In genomic region chr16:88733630-88734360, GRCh38 we compare ENCODE assay signal across 27 cellular contexts. TPM values are rescaled to one million over a fixed set of nuclear protein-coding genes. Genes with fewer than 3 reads are reported as not detected.
DNase-seq lines count a peak whose midpoint lies in the region; ATAC-seq, FAIRE-seq and TF ChIP-seq lines count a peak whose summit lies in the region.
"Had no signal": no experiment of that assay in that cellular context is flagged by ENCODE, and none has a peak within 500 bp of the region (broad histone marks: within the 10 kb centered on the region; RNA-seq: fewer than 3 reads in every experiment).

No MANE protein-coding gene starts in this region.

- TF ChIP-seq POLR2A in HepG2 (IDR thresholded peaks at IDR 0.05; ENCODE audit: insufficient read depth in 1 of 2, low read depth in 2 of 2, low read length in 2 of 2) (no peak), right lobe of liver (IDR thresholded peaks at IDR 0.05) (no peak)

- no TSS peak for BruUV-seq in HepG2 (replicated peaks; lab: Mats Ljungman, UMichigan)

- H3K27me3 Mint-ChIP-seq in glutamatergic neuron (ENCODE audit: unreplicated experiment) = peaks cover 14% of the 10 kb centered on the region
- H3K27me3 Mint-ChIP-seq: CD4-positive, alpha-beta T cell; CD8-positive, alpha-beta memory T cell had no signal

- no peak for TF ChIP-seq RAD21 in HepG2 (CRISPR knock-in tag; IDR thresholded peaks at IDR 0.05)

- H3K4me1 Mint-ChIP-seq in glutamatergic neuron (ENCODE audit: low read depth, unreplicated experiment) = peaks cover 12% of the 10 kb centered on the region
- H3K4me1 Mint-ChIP-seq: CD14-positive monocyte had no signal

- no peak overlapping the region for H2BK120ac ChIP-seq in neuronal stem cell (ENCODE audit: low read depth, low read length)

- H2BK12ac ChIP-seq in neuronal stem cell (ENCODE audit: low read length) = no peak overlapping the region

- no peak overlapping the region for H3K4me2 ChIP-seq in HepG2 (ENCODE audit: low read depth, low read length)
- no peak overlapping the region for H3K4me2 ChIP-seq in neuronal stem cell (ENCODE audit: insufficient read depth, low read length, poor library complexity, severe bottlenecking)
- H3K4me2 ChIP-seq: A549; BLaER1 treated with 17β-estradiol and CSF1 and Interleukin-3, amounts not matched to agents 10 nM and 100 nM had no signal

- no peaks in the 10 kb centered on the region for H3K79me2 ChIP-seq in HepG2 (ENCODE audit: insufficient read depth, low read length)

- H3K9ac ChIP-seq in HepG2 (ENCODE audit: insufficient read depth, low read depth, low read length) (no peak overlapping the region), neuronal stem cell (ENCODE audit: low read depth, low read length, poor library complexity) (no peak overlapping the region)
- H3K9ac ChIP-seq: BLaER1 treated with 17β-estradiol and CSF1 and Interleukin-3, amounts not matched to agents 10 nM and 100 nM had no signal

- no peaks in the 10 kb centered on the region for H3K79me1 ChIP-seq in neuronal stem cell (ENCODE audit: low read depth, low read length)

- no peaks in the 10 kb centered on the region for H3K36me3 Mint-ChIP-seq in glutamatergic neuron (ENCODE audit: unreplicated experiment)

- TF ChIP-seq EP300 in HepG2 (IDR thresholded peaks at IDR 0.05; ENCODE audit: low read depth in 2 of 2, low read length in 2 of 2) (no peak), HepG2 (CRISPR knock-in tag; IDR thresholded peaks at IDR 0.05; ENCODE audit: borderline replicate concordance) (no peak)

- H3K9me3 Mint-ChIP-seq in glutamatergic neuron (ENCODE audit: unreplicated experiment) = peaks cover 8% of the 10 kb centered on the region
- H3K9me3 Mint-ChIP-seq: CD14-positive monocyte; CD4-positive, alpha-beta T cell; CD8-positive, alpha-beta memory T cell had no signal

- H3K4ac ChIP-seq in neuronal stem cell (ENCODE audit: low read length) = no peak overlapping the region

- peaks cover 36 to 55% of the 10 kb centered on the region in 2 experiments; a peak in 4 of 5 replicates for H3K36me3 ChIP-seq in HepG2 (replicated peaks in 1 of 2; ENCODE audit: control insufficient read depth in 1 of 2, insufficient read depth in 2 of 2, low read length in 2 of 2)
- peaks cover 0 to 32% (median 4%) of the 10 kb centered on the region in 4 donors for H3K36me3 ChIP-seq in right lobe of liver
- H3K36me3 ChIP-seq in neuronal stem cell (replicated peaks in 1 of 2; ENCODE audit: control insufficient read depth in 2 of 2, insufficient read depth in 2 of 2, low read length in 2 of 2) = no peaks in the 10 kb centered on the region
- H3K36me3 ChIP-seq in effector memory CD4-positive, alpha-beta T cell (ENCODE audit: control insufficient read depth, insufficient read depth, low read length) = peaks cover 68% of the 10 kb centered on the region
- H3K36me3 ChIP-seq: BE2C had no signal

- no peak overlapping the region for H3K14ac ChIP-seq in neuronal stem cell (ENCODE audit: low read length)

- H3K27ac ChIP-seq in HepG2 (ENCODE audit: extremely low read length, insufficient read depth, low read length) (no peak overlapping the region), right lobe of liver (no peak overlapping the region), neuronal stem cell (replicated peaks; ENCODE audit: low read length) (no peak overlapping the region)
- H3K27ac ChIP-seq in effector memory CD4-positive, alpha-beta T cell (ENCODE audit: insufficient read depth, low read length, poor library complexity, severe bottlenecking) = no peak overlapping the region
- H3K27ac ChIP-seq: A549; BLaER1 treated with 17β-estradiol and CSF1 and Interleukin-3, amounts not matched to agents 10 nM and 100 nM had no signal

- H3K4me3 ChIP-seq in HepG2 (replicated peaks in 1 of 3; ENCODE audit: insufficient read depth in 1 of 3, low read depth in 2 of 3, low read length in 3 of 3) (no peak overlapping the region), right lobe of liver (no peak overlapping the region), neuronal stem cell (ENCODE audit: low read length in 2 of 2) (no peak overlapping the region)
- no peak overlapping the region for H3K4me3 ChIP-seq in effector memory CD4-positive, alpha-beta T cell (ENCODE audit: insufficient read depth, low read depth, low read length, poor library complexity, severe bottlenecking)
- H3K4me3 ChIP-seq: A549; BLaER1 treated with 17β-estradiol and CSF1 and Interleukin-3, amounts not matched to agents 10 nM and 100 nM; HAP-1 had no signal

- H2BK15ac ChIP-seq in neuronal stem cell (ENCODE audit: low read length) = no peak overlapping the region

- no peak overlapping the region for H3K18ac ChIP-seq in neuronal stem cell (ENCODE audit: low read length)

- DNase-seq in NCI-H2171 treated with DMSO at 0.1 percent for 48 hours (lab: John Stamatoyannopoulos, UW) = peak; percentile 43
- DNase-seq in NCI-H2171 (lab: John Stamatoyannopoulos, UW) = no peak
- DNase-seq in HepG2 (ENCODE audit: low spot score) = no peak
- DNase-seq in right lobe of liver = no peak
- DNase-seq in NCI-H69 (lab: John Stamatoyannopoulos, UW) = peak; percentile 33
- DNase-seq in neuronal stem cell (ENCODE audit: low spot score) = no peak
- DNase-seq in glutamatergic neuron = no peak
- no peak for DNase-seq in effector memory CD4-positive, alpha-beta T cell
- DNase-seq: 8988T; ACHN; AML-193; BE2C; Calu3; CD4-positive, alpha-beta T cell; CD8-positive, alpha-beta memory T cell; COR-L47; DMS79 treated with DMSO at 0.1 percent for 48 hours; GF-D8; GOT3 had no signal

- no peak overlapping the region for H2AFZ ChIP-seq in HepG2 (ENCODE audit: low read length)
- no peak overlapping the region for H2AFZ ChIP-seq in neuronal stem cell (ENCODE audit: low read length)

- no peak overlapping the region for H4K8ac ChIP-seq in neuronal stem cell (ENCODE audit: low read depth, low read length)

- H4K20me1 ChIP-seq in HepG2 (ENCODE audit: insufficient read depth, low read length) = no peaks in the 10 kb centered on the region; the same call in 1 of the 2 replicates

- H4K91ac ChIP-seq in neuronal stem cell (ENCODE audit: low read depth, low read length, poor library complexity) = no peak overlapping the region

- ATAC-seq in HepG2 (no peak), right lobe of liver (no peak)

- H2AK5ac ChIP-seq in neuronal stem cell (ENCODE audit: low read depth, low read length) = no peak overlapping the region

- intact Hi-C loops in HepG2 (cut with micrococcal nuclease; ENCODE audit: unreplicated experiment) (no loop called here), right lobe of liver (cut with DNase I) (no loop called here)

- no peak overlapping the region for H3K27ac Mint-ChIP-seq in glutamatergic neuron (ENCODE audit: unreplicated experiment)
- H3K27ac Mint-ChIP-seq: CD14-positive monocyte; CD4-positive, alpha-beta T cell; CD8-positive, alpha-beta memory T cell had no signal

- POLR2A ChIA-PET in HepG2 (lab: Yijun Ruan, JAX) = interaction anchor here (0.6 kb wide), 1 partner anchor 96 kb away, joined by 5 read pairs; no protein-coding TSS in a partner anchor

- H3K27me3 ChIP-seq in HepG2 (ENCODE audit: control insufficient read depth in 1 of 2, insufficient read depth in 2 of 2, low read length in 2 of 2) (no peaks in the 10 kb centered on the region), right lobe of liver (no peaks in the 10 kb centered on the region), neuronal stem cell (ENCODE audit: control insufficient read depth in 3 of 3, insufficient read depth in 3 of 3, low read depth in 1 of 3, low read length in 3 of 3) (peaks cover 0 to 6% (median 0%) of the 10 kb centered on the region in 3 experiments)
- H3K27me3 ChIP-seq in effector memory CD4-positive, alpha-beta T cell (replicated peaks; ENCODE audit: control insufficient read depth, insufficient read depth, low read length, poor library complexity, severe bottlenecking) = no peaks in the 10 kb centered on the region
- H3K27me3 ChIP-seq: BLaER1 treated with 17β-estradiol and CSF1 and Interleukin-3, amounts not matched to agents 10 nM and 100 nM had no signal

- in situ Hi-C loops in HepG2 (cut with HindIII; ENCODE audit: extremely low pct_ligation_motif_present, low pct_unique_long_range_greater_than_20kb) = no loop called here

- WGBS in HepG2 (ENCODE audit: low lambda C conversion rate) = 96% methylated on average over 25 of the region's 27 CpGs
- WGBS in right lobe of liver (ENCODE audit: insufficient coverage, low coverage, low lambda C conversion rate, missing lambda C conversion rate) = 90% methylated on average over 3 of the region's 27 CpGs
- no CpG with 5 or more reads among the region's 27 CpGs for WGBS in neuronal stem cell (ENCODE audit: extremely low coverage in 2 of 2, insufficient read length in 2 of 2, insufficient replicate concordance in 1 of 2), 2 donors

- H3K23ac ChIP-seq in neuronal stem cell (ENCODE audit: low read depth, low read length, poor library complexity) = peak overlapping the region; percentile 85

- no peak overlapping the region for H3K4me3 Mint-ChIP-seq in glutamatergic neuron (ENCODE audit: unreplicated experiment)
- H3K4me3 Mint-ChIP-seq: CD14-positive monocyte; CD4-positive, alpha-beta T cell; CD8-positive, alpha-beta memory T cell had no signal

- TF ChIP-seq CTCF in HepG2 (CRISPR knock-in tag; IDR thresholded peaks at IDR 0.05) = no peak
- no peak for TF ChIP-seq CTCF in right lobe of liver (IDR thresholded peaks at IDR 0.05)
- TF ChIP-seq CTCF in glutamatergic neuron (IDR thresholded peaks at IDR 0.05; ENCODE audit: partially characterized antibody, unreplicated experiment) = no peak

- H3K4me1 ChIP-seq in HepG2 (ENCODE audit: insufficient read depth, low read length) (no peaks in the 10 kb centered on the region), right lobe of liver (no peaks in the 10 kb centered on the region), neuronal stem cell (ENCODE audit: control insufficient read depth in 2 of 2, insufficient read depth in 1 of 2, low read depth in 1 of 2, low read length in 2 of 2) (peaks cover 2 to 3% of the 10 kb centered on the region in 2 donors)
- peaks cover 5% of the 10 kb centered on the region for H3K4me1 ChIP-seq in effector memory CD4-positive, alpha-beta T cell (ENCODE audit: control insufficient read depth, insufficient read depth, low read length, poor library complexity, severe bottlenecking)
- H3K4me1 ChIP-seq: HAP-1 had no signal

- CTCF ChIA-PET in HepG2 (lab: Yijun Ruan, JAX; ENCODE audit: low intra/inter-chr PET ratio, low total read pairs) = no interaction called here

- H3K9me3 ChIP-seq in HepG2 (ENCODE audit: low read length) = no peaks in the 10 kb centered on the region
- H3K9me3 ChIP-seq in right lobe of liver = no peaks in the 10 kb centered on the region
- H3K9me3 ChIP-seq in neuronal stem cell (replicated peaks in 1 of 2; ENCODE audit: control insufficient read depth in 2 of 2, insufficient read depth in 1 of 2, low read depth in 1 of 2, low read length in 2 of 2) = no peaks in the 10 kb centered on the region
- no peaks in the 10 kb centered on the region for H3K9me3 ChIP-seq in effector memory CD4-positive, alpha-beta T cell (ENCODE audit: control insufficient read depth, low read length)
- H3K9me3 ChIP-seq: A549; BE2C; BLaER1 treated with 17β-estradiol and CSF1 and Interleukin-3, amounts not matched to agents 10 nM and 100 nM; HAP-1 had no signal

- FAIRE-seq in HepG2 (lab: Jason Lieb, UNC) = no peak
- FAIRE-seq: A549, GM12891, GM18507, H54 had no signal

- H2BK5ac ChIP-seq in neuronal stem cell (ENCODE audit: low read length) = no peak overlapping the region

RNA-seq across cellular contexts. Expression of gene CTU2, which starts 27.5 kb away (rescaled TPM):
- total RNA-seq in HepG2 (2016; rRNA removed; fragmentation: Illumina TruSeq; extraction: Trizol) (21.9 TPM in 2 replicates), right lobe of liver (1 to 10 TPM; 5.0 to 9.5 (median 8.2) TPM), glutamatergic neuron (ENCODE audit: unreplicated experiment) (32.4 TPM)
- total RNA-seq in HepG2 (2016; cell fraction: cytosol; rRNA removed; fragmentation: Illumina TruSeq; extraction: Trizol; ENCODE audit: low read depth) = 11.4 and 12.8 TPM in 2 replicates
- total RNA-seq in HepG2 (2016; cell fraction: insoluble cytoplasmic fraction; rRNA removed; fragmentation: Illumina TruSeq; extraction: Trizol) = 16.8 and 22.4 TPM in 2 replicates
- 13.8 and 15.9 TPM in 2 replicates for total RNA-seq in HepG2 (2016; cell fraction: membrane; rRNA removed; fragmentation: Illumina TruSeq; extraction: Trizol)
- total RNA-seq in HepG2 (2016; cell fraction: nucleus; rRNA removed; fragmentation: Illumina TruSeq; extraction: Trizol) = 16.7 and 17.2 TPM in 2 replicates
- polyA plus RNA-seq in HepG2 (2011; rRNA removed) = 13.3 and 18.5 TPM in 2 replicates
- 11.8 and 19.4 TPM in 2 replicates for polyA plus RNA-seq in HepG2 (2011; cell fraction: cytosol; rRNA removed)
- polyA plus RNA-seq in HepG2 (2011; cell fraction: nucleus; rRNA removed) = 63.3 and 73.6 TPM in 2 replicates
- polyA plus RNA-seq in HepG2 (2012) = 11.6 and 15.1 TPM in 2 replicates
- polyA plus RNA-seq in HepG2 (2016; cell fraction: cytosol; fragmentation: Illumina TruSeq; extraction: Trizol; ENCODE audit: low read depth) = 12.4 and 16.5 TPM in 2 replicates
- polyA plus RNA-seq in HepG2 (2016; cell fraction: insoluble cytoplasmic fraction; fragmentation: Illumina TruSeq; extraction: Trizol; ENCODE audit: low read depth) = 20.9 and 22.4 TPM in 2 replicates
- polyA plus RNA-seq in HepG2 (2016; cell fraction: membrane; fragmentation: Illumina TruSeq; extraction: Trizol; ENCODE audit: low read depth) = 13.3 and 14.9 TPM in 2 replicates
- polyA plus RNA-seq in HepG2 (2016; cell fraction: nucleus; fragmentation: Illumina TruSeq; extraction: Trizol; ENCODE audit: insufficient read depth, low read depth) = 39.4 and 44.9 TPM in 2 replicates
- polyA minus RNA-seq in HepG2 (2011; rRNA and poly(A)+ RNA removed; ENCODE audit: low replicate concordance) = 23.1 and 25.7 TPM in 2 replicates
- 15.2 and 18.6 TPM in 2 replicates for polyA minus RNA-seq in HepG2 (2011; cell fraction: cytosol; rRNA and poly(A)+ RNA removed)
- 19.3 and 20.7 TPM in 2 replicates for polyA minus RNA-seq in HepG2 (2011; cell fraction: nucleus; rRNA and poly(A)+ RNA removed)
- 25.8 TPM for polyA plus RNA-seq in neuronal stem cell (2013, experiment 1 of 2)
- 28.0 TPM for polyA plus RNA-seq in neuronal stem cell (2013, experiment 2 of 2)

RNA-seq across cellular contexts. Expression of gene RNF166, which starts 27.6 kb away (rescaled TPM):
- total RNA-seq in HepG2 (2016; rRNA removed; fragmentation: Illumina TruSeq; extraction: Trizol) = 15.1 and 23.0 TPM in 2 replicates
- total RNA-seq in HepG2 (2016; cell fraction: cytosol; rRNA removed; fragmentation: Illumina TruSeq; extraction: Trizol; ENCODE audit: low read depth) = 36.0 and 37.2 TPM in 2 replicates
- 17.3 and 23.3 TPM in 2 replicates for total RNA-seq in HepG2 (2016; cell fraction: insoluble cytoplasmic fraction; rRNA removed; fragmentation: Illumina TruSeq; extraction: Trizol)
- total RNA-seq in HepG2 (2016; cell fraction: membrane; rRNA removed; fragmentation: Illumina TruSeq; extraction: Trizol) = 41.6 and 45.9 TPM in 2 replicates
- 14.0 and 14.1 TPM in 2 replicates for total RNA-seq in HepG2 (2016; cell fraction: nucleus; rRNA removed; fragmentation: Illumina TruSeq; extraction: Trizol)
- polyA plus RNA-seq in HepG2 (2011; rRNA removed) = 21.4 and 26.2 TPM in 2 replicates
- 14.8 and 24.4 TPM in 2 replicates for polyA plus RNA-seq in HepG2 (2011; cell fraction: cytosol; rRNA removed)
- 83.8 and 91.3 TPM in 2 replicates for polyA plus RNA-seq in HepG2 (2011; cell fraction: nucleus; rRNA removed)
- 12.2 and 16.1 TPM in 2 replicates for polyA plus RNA-seq in HepG2 (2012)
- 22.9 and 25.4 TPM in 2 replicates for polyA plus RNA-seq in HepG2 (2016; cell fraction: cytosol; fragmentation: Illumina TruSeq; extraction: Trizol; ENCODE audit: low read depth)
- polyA plus RNA-seq in HepG2 (2016; cell fraction: insoluble cytoplasmic fraction; fragmentation: Illumina TruSeq; extraction: Trizol; ENCODE audit: low read depth) = 19.2 and 20.2 TPM in 2 replicates
- 32.0 and 34.1 TPM in 2 replicates for polyA plus RNA-seq in HepG2 (2016; cell fraction: membrane; fragmentation: Illumina TruSeq; extraction: Trizol; ENCODE audit: low read depth)
- polyA plus RNA-seq in HepG2 (2016; cell fraction: nucleus; fragmentation: Illumina TruSeq; extraction: Trizol; ENCODE audit: insufficient read depth, low read depth) = 36.7 and 43.4 TPM in 2 replicates
- polyA minus RNA-seq in HepG2 (2011; rRNA and poly(A)+ RNA removed; ENCODE audit: low replicate concordance) = 11.5 and 25.6 TPM in 2 replicates
- polyA minus RNA-seq in HepG2 (2011; cell fraction: cytosol; rRNA and poly(A)+ RNA removed) = 12.9 and 17.8 TPM in 2 replicates
- 14.2 and 18.7 TPM in 2 replicates for polyA minus RNA-seq in HepG2 (2011; cell fraction: nucleus; rRNA and poly(A)+ RNA removed)
- total RNA-seq in right lobe of liver = 10 to 100 TPM in 2 of 6 experiments, 1 to 10 TPM in 4; 8.1 to 12.8 (median 10.0) TPM
- 20.4 TPM for polyA plus RNA-seq in neuronal stem cell (2013, experiment 1 of 2)
- 19.1 TPM for polyA plus RNA-seq in neuronal stem cell (2013, experiment 2 of 2)
- total RNA-seq in glutamatergic neuron (ENCODE audit: unreplicated experiment) = 26.5 TPM

RNA-seq across cellular contexts. Expression of gene SNAI3, which starts 47.5 kb away (rescaled TPM):
- total RNA-seq in HepG2 (2016; rRNA removed; fragmentation: Illumina TruSeq; extraction: Trizol) (0.09 and 0.18 TPM in 2 replicates), right lobe of liver (under 1 TPM; 0.15 to 0.98 (median 0.35) TPM), glutamatergic neuron (ENCODE audit: unreplicated experiment) (not detected)
- not detected in 2 replicates for total RNA-seq in HepG2 (2016; cell fraction: cytosol; rRNA removed; fragmentation: Illumina TruSeq; extraction: Trizol; ENCODE audit: low read depth)
- 0.13 and 0.17 TPM in 2 replicates for total RNA-seq in HepG2 (2016; cell fraction: insoluble cytoplasmic fraction; rRNA removed; fragmentation: Illumina TruSeq; extraction: Trizol)
- 0.12 TPM in 1 of 2 replicates, not detected in the other for total RNA-seq in HepG2 (2016; cell fraction: membrane; rRNA removed; fragmentation: Illumina TruSeq; extraction: Trizol)
- total RNA-seq in HepG2 (2016; cell fraction: nucleus; rRNA removed; fragmentation: Illumina TruSeq; extraction: Trizol) = not detected in 2 replicates
- 0.18 and 0.40 TPM in 2 replicates for polyA plus RNA-seq in HepG2 (2011; rRNA removed)
- polyA plus RNA-seq in HepG2 (2011; cell fraction: cytosol; rRNA removed) = 0.18 and 0.44 TPM in 2 replicates
- 0.35 and 0.64 TPM in 2 replicates for polyA plus RNA-seq in HepG2 (2011; cell fraction: nucleus; rRNA removed)
- 0.40 and 0.47 TPM in 2 replicates for polyA plus RNA-seq in HepG2 (2012)
- 0.08 TPM in 1 of 2 replicates, not detected in the other for polyA plus RNA-seq in HepG2 (2016; cell fraction: cytosol; fragmentation: Illumina TruSeq; extraction: Trizol; ENCODE audit: low read depth)
- polyA plus RNA-seq in HepG2 (2016; cell fraction: insoluble cytoplasmic fraction; fragmentation: Illumina TruSeq; extraction: Trizol; ENCODE audit: low read depth) = 0.26 TPM in 1 of 2 replicates, not detected in the other
- 0.15 and 0.21 TPM in 2 replicates for polyA plus RNA-seq in HepG2 (2016; cell fraction: membrane; fragmentation: Illumina TruSeq; extraction: Trizol; ENCODE audit: low read depth)
- polyA plus RNA-seq in HepG2 (2016; cell fraction: nucleus; fragmentation: Illumina TruSeq; extraction: Trizol; ENCODE audit: insufficient read depth, low read depth) = 0.27 TPM in 1 of 2 replicates, not detected in the other
- polyA minus RNA-seq in HepG2 (2011; rRNA and poly(A)+ RNA removed; ENCODE audit: low replicate concordance) = 0.84 TPM in 1 of 2 replicates, not detected in the other
- not detected in 2 replicates for polyA minus RNA-seq in HepG2 (2011; cell fraction: cytosol; rRNA and poly(A)+ RNA removed)
- polyA minus RNA-seq in HepG2 (2011; cell fraction: nucleus; rRNA and poly(A)+ RNA removed) = not detected in 2 replicates
- 0.50 TPM for polyA plus RNA-seq in neuronal stem cell (2013, experiment 1 of 2)
- polyA plus RNA-seq in neuronal stem cell (2013, experiment 2 of 2) = 0.32 TPM
- total RNA-seq: Daoy had no signal
- polyA plus RNA-seq: A549 had no signal

RNA-seq across cellular contexts. Expression of gene PIEZO1, which starts 51.2 kb away (rescaled TPM):
- total RNA-seq in HepG2 (2016; rRNA removed; fragmentation: Illumina TruSeq; extraction: Trizol) (32.5 and 85.0 TPM in 2 replicates), right lobe of liver (10 to 100 TPM; 48.9 to 91.9 (median 64.4) TPM), glutamatergic neuron (ENCODE audit: unreplicated experiment) (12.3 TPM)
- total RNA-seq in HepG2 (2016; cell fraction: cytosol; rRNA removed; fragmentation: Illumina TruSeq; extraction: Trizol; ENCODE audit: low read depth) = 42.1 and 42.4 TPM in 2 replicates
- total RNA-seq in HepG2 (2016; cell fraction: insoluble cytoplasmic fraction; rRNA removed; fragmentation: Illumina TruSeq; extraction: Trizol) = 27.7 and 89.8 TPM in 2 replicates
- 37.0 TPM in 2 replicates for total RNA-seq in HepG2 (2016; cell fraction: membrane; rRNA removed; fragmentation: Illumina TruSeq; extraction: Trizol)
- total RNA-seq in HepG2 (2016; cell fraction: nucleus; rRNA removed; fragmentation: Illumina TruSeq; extraction: Trizol) = 117 and 146 TPM in 2 replicates
- polyA plus RNA-seq in HepG2 (2011; rRNA removed) = 67.9 and 93.5 TPM in 2 replicates
- polyA plus RNA-seq in HepG2 (2011; cell fraction: cytosol; rRNA removed) = 42.8 and 69.2 TPM in 2 replicates
- polyA plus RNA-seq in HepG2 (2011; cell fraction: nucleus; rRNA removed) = 643 and 860 TPM in 2 replicates
- 52.4 and 78.3 TPM in 2 replicates for polyA plus RNA-seq in HepG2 (2012)
- polyA plus RNA-seq in HepG2 (2016; cell fraction: cytosol; fragmentation: Illumina TruSeq; extraction: Trizol; ENCODE audit: low read depth) = 12.7 and 13.6 TPM in 2 replicates
- 33.4 and 36.7 TPM in 2 replicates for polyA plus RNA-seq in HepG2 (2016; cell fraction: insoluble cytoplasmic fraction; fragmentation: Illumina TruSeq; extraction: Trizol; ENCODE audit: low read depth)
- 20.6 and 22.7 TPM in 2 replicates for polyA plus RNA-seq in HepG2 (2016; cell fraction: membrane; fragmentation: Illumina TruSeq; extraction: Trizol; ENCODE audit: low read depth)
- 296 and 336 TPM in 2 replicates for polyA plus RNA-seq in HepG2 (2016; cell fraction: nucleus; fragmentation: Illumina TruSeq; extraction: Trizol; ENCODE audit: insufficient read depth, low read depth)
- polyA minus RNA-seq in HepG2 (2011; rRNA and poly(A)+ RNA removed; ENCODE audit: low replicate concordance) = 101 and 184 TPM in 2 replicates
- polyA minus RNA-seq in HepG2 (2011; cell fraction: cytosol; rRNA and poly(A)+ RNA removed) = 44.8 and 52.9 TPM in 2 replicates
- 89.5 and 109 TPM in 2 replicates for polyA minus RNA-seq in HepG2 (2011; cell fraction: nucleus; rRNA and poly(A)+ RNA removed)
- polyA plus RNA-seq in neuronal stem cell (2013, experiment 1 of 2) = 8.0 TPM
- 9.2 TPM for polyA plus RNA-seq in neuronal stem cell (2013, experiment 2 of 2)

Comparison
In these comparisons a context has a peak if more than half of its experiments do, and no peak if none do; other contexts are left out.
1. DNase-seq: peak in NCI-H2171 treated with DMSO at 0.1 percent for 48 hours (single experiment) and NCI-H69 (single experiment); none in NCI-H2171 (single experiment), HepG2 (single experiment), right lobe of liver (0 of 3), neuronal stem cell (single experiment), glutamatergic neuron (single experiment) and effector memory CD4-positive, alpha-beta T cell (0 of 3).